Comparison of ENCODE assay signal across 17 cellular contexts in the genomic region with DNA sequence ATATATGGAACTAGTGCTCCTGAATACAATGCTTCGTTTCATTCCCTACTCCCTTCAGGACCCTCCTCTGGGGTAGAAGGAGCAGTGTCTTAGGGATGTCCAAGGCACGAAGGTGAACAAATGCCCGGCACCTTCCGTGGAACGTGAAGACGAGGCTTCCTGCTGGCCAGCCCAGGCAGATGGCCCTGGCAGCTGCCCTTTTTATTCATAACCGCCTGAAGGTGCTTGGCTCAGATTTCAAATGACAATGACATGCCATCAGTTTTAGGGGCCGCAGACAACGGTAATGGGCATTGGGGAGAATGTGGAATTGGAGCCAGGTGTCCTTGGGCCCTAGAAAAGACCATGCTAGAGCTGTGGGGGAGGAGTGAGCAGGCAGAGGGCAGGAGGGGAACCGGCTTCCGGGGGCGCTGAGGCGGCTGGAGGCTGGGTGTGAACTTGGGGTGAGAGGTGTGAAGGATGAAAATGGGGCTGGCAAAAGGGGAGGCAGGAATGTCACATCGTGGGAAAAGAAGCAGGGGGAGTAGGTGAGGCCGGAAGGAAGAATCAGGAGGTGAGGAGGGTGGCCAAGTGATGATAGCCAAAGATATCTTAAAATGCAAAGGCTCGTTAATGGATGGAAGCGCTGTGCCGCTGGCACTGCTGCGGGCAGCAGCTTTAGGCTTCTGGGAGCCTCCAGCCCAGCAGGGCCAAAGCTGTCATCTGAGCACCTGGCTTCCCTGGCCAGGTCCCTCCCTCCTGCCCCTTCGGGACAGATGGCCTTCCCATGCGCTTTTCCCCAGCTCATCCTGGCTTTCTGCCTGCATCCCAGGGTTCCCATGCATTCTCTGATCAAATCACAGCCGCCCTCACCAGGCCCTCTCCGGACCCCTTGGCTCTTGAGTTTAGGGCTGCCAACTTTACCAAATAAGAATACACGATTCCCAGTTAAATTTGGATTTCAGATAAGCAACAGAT.
DNase-seq lines count a peak whose midpoint lies in the region; ATAC-seq and TF ChIP-seq lines count a peak whose summit lies in the region.
"Had no signal": no experiment of that assay in that cellular context is flagged by ENCODE, and none has a peak within 500 bp of the region (broad histone marks: within the 10 kb centered on the region; RNA-seq: fewer than 3 reads in every experiment).

No MANE protein-coding gene starts in this region.

- H3K9ac ChIP-seq in H9 (ENCODE audit: extremely low read depth, insufficient read length, low read length), result no peak overlapping the region
- H3K9ac ChIP-seq: SK-N-SH had no signal

- no peaks in the 10 kb centered on the region for H3K36me3 ChIP-seq in mucosa of descending colon (ENCODE audit: low read depth)

- H3K79me1 ChIP-seq in H9 (ENCODE audit: insufficient read depth, low read depth, low read length, poor library complexity, severe bottlenecking), result no peaks in the 10 kb centered on the region

- WGBS in H9 (ENCODE audit: extremely low coverage, insufficient read length, low lambda C conversion rate), result no CpG with 5 or more reads among the region's 24 CpGs

- H3K14ac ChIP-seq in H9 (ENCODE audit: insufficient read depth, low read length), result no peak overlapping the region

- no peak overlapping the region for H3K4me2 ChIP-seq in H9 (ENCODE audit: insufficient read depth, insufficient read length, low read length)
- H3K4me2 ChIP-seq: SK-N-SH had no signal

- H4K8ac ChIP-seq in H9 (replicated peaks; ENCODE audit: insufficient read length, low read depth, low read length), result no peak overlapping the region

- H2BK20ac ChIP-seq in H9 (ENCODE audit: low read depth, low read length, poor library complexity, severe bottlenecking), result no peak overlapping the region

- H3K36me3 Mint-ChIP-seq in H9 (ENCODE audit: insufficient read depth in 1 of 3, low read depth in 3 of 3), result no peaks in the 10 kb centered on the region
- H3K36me3 Mint-ChIP-seq in glutamatergic neuron (ENCODE audit: unreplicated experiment), result no peaks in the 10 kb centered on the region
- no peaks in the 10 kb centered on the region for H3K36me3 Mint-ChIP-seq in stimulated activated naive B cell treated with anti-CD40 and anti-IgM and Interleukin-4, amounts not matched to agents 10 μg/mL and 1 μg/mL and 100 μg/mL, for 72 hours
- H3K36me3 Mint-ChIP-seq: CD4-positive, CD25-positive, alpha-beta regulatory T cell had no signal

- no peaks in the 10 kb centered on the region for H3K23me2 ChIP-seq in H9 (ENCODE audit: insufficient read length, low read depth, low read length, poor library complexity, severe bottlenecking)

- ATAC-seq in GM21619 (IDR thresholded peaks at IDR 0.05; ENCODE audit: unreplicated experiment) (no peak), mucosa of descending colon (no peak)
- ATAC-seq in stimulated activated naive B cell treated with anti-CD40 and anti-IgM and Interleukin-4, amounts not matched to agents 10 μg/mL and 1 μg/mL and 100 μg/mL, for 72 hours (replicated peaks), result no peak
- ATAC-seq: Panc1, Right ventricle myocardium inferior had no signal

- no peak overlapping the region for H4K5ac ChIP-seq in H9 (ENCODE audit: insufficient read length, low read depth, low read length)

- peaks cover 34 to 36% of the 10 kb centered on the region in 2 experiments for H3K4me1 Mint-ChIP-seq in H9
- peaks cover 40% of the 10 kb centered on the region for H3K4me1 Mint-ChIP-seq in glutamatergic neuron (ENCODE audit: low read depth, unreplicated experiment)
- peaks cover 21 to 25% of the 10 kb centered on the region in 2 donors for H3K4me1 Mint-ChIP-seq in stimulated activated naive B cell treated with anti-CD40 and anti-IgM and Interleukin-4, amounts not matched to agents 10 μg/mL and 1 μg/mL and 100 μg/mL, for 72 hours

- no peak for TF ChIP-seq CTCF in H9 (conservative IDR thresholded peaks at IDR 0.05)
- no peak for TF ChIP-seq CTCF in glutamatergic neuron (IDR thresholded peaks at IDR 0.05; ENCODE audit: partially characterized antibody, unreplicated experiment)
- no peak for TF ChIP-seq CTCF in mucosa of descending colon (IDR thresholded peaks at IDR 0.05)

- peaks cover 4% of the 10 kb centered on the region; the same call in 1 of the 2 replicates for H3K4me1 ChIP-seq in H9 (ENCODE audit: insufficient read depth, low read length)
- H3K4me1 ChIP-seq in mucosa of descending colon (ENCODE audit: low read depth), result peaks cover 6% of the 10 kb centered on the region

- no peaks in the 10 kb centered on the region for H3K9me3 Mint-ChIP-seq in H9
- H3K9me3 Mint-ChIP-seq in glutamatergic neuron (ENCODE audit: unreplicated experiment), result peaks cover 8% of the 10 kb centered on the region
- H3K9me3 Mint-ChIP-seq in stimulated activated naive B cell treated with anti-CD40 and anti-IgM and Interleukin-4, amounts not matched to agents 10 μg/mL and 1 μg/mL and 100 μg/mL, for 72 hours, result no peaks in the 10 kb centered on the region
- H3K9me3 Mint-ChIP-seq: CD4-positive, CD25-positive, alpha-beta regulatory T cell had no signal

- DNase-seq in COLO668 (lab: John Stamatoyannopoulos, UW; ENCODE audit: unreplicated experiment) (peak; percentile 61), H9 (peak; percentile 24), NCI-H69 (lab: John Stamatoyannopoulos, UW) (peak; percentile 10), glutamatergic neuron (no peak), NCI-H748 treated with DMSO at 0.1 percent for 48 hours (lab: John Stamatoyannopoulos, UW) (no peak), mucosa of descending colon (no peak)
- no peak for DNase-seq in stimulated activated naive B cell treated with anti-CD40 and anti-IgM and Interleukin-4, amounts not matched to agents 10 μg/mL and 1 μg/mL and 100 μg/mL, for 72 hours
- DNase-seq: Calu3; CD4-positive, CD25-positive, alpha-beta regulatory T cell; GOT3; KBM-7; NCI-H187; NCI-H526; SK-N-SH had no signal

- intact Hi-C loops in mucosa of descending colon (cut with DNase I, micrococcal nuclease), result no loop called here

- no peak overlapping the region for H3K27ac ChIP-seq in H9 (ENCODE audit: insufficient read length, low read depth, low read length)

- H3K9me3 ChIP-seq in H9 (ENCODE audit: control insufficient read depth, low read depth, low read length) (no peaks in the 10 kb centered on the region), mucosa of descending colon (no peaks in the 10 kb centered on the region)
- H3K9me3 ChIP-seq: SK-N-SH had no signal

- no peak overlapping the region for H3K4me3 Mint-ChIP-seq in H9
- H3K4me3 Mint-ChIP-seq in glutamatergic neuron (ENCODE audit: unreplicated experiment), result peak overlapping the region; percentile 1
- no peak overlapping the region for H3K4me3 Mint-ChIP-seq in stimulated activated naive B cell treated with anti-CD40 and anti-IgM and Interleukin-4, amounts not matched to agents 10 μg/mL and 1 μg/mL and 100 μg/mL, for 72 hours
- H3K4me3 Mint-ChIP-seq: CD4-positive, CD25-positive, alpha-beta regulatory T cell had no signal

- H3K27ac Mint-ChIP-seq in H9 (no peak overlapping the region; a peak in 1 of 7 replicates), glutamatergic neuron (ENCODE audit: unreplicated experiment) (peak overlapping the region; percentile 70)
- no peak overlapping the region for H3K27ac Mint-ChIP-seq in stimulated activated naive B cell treated with anti-CD40 and anti-IgM and Interleukin-4, amounts not matched to agents 10 μg/mL and 1 μg/mL and 100 μg/mL, for 72 hours

- H2AK5ac ChIP-seq in H9 (ENCODE audit: insufficient read length, low read length), result no peak overlapping the region

- H3K27me3 Mint-ChIP-seq in H9 (ENCODE audit: low read depth) (peaks cover 5% of the 10 kb centered on the region), glutamatergic neuron (ENCODE audit: unreplicated experiment) (peaks cover 5% of the 10 kb centered on the region)
- H3K27me3 Mint-ChIP-seq in stimulated activated naive B cell treated with anti-CD40 and anti-IgM and Interleukin-4, amounts not matched to agents 10 μg/mL and 1 μg/mL and 100 μg/mL, for 72 hours, result peaks cover 0 to 3% of the 10 kb centered on the region in 2 donors

- no peak overlapping the region for H3K23ac ChIP-seq in H9 (ENCODE audit: insufficient read length, low read depth, low read length)

- H3K56ac ChIP-seq in H9 (ENCODE audit: insufficient read length, low read depth, low read length), result no peak overlapping the region

- H2BK5ac ChIP-seq in H9 (ENCODE audit: insufficient read length, low read length), result no peak overlapping the region

- no peak overlapping the region for H2BK120ac ChIP-seq in H9 (ENCODE audit: low read depth, low read length, poor library complexity, severe bottlenecking)

- H2AFZ ChIP-seq in H9 (ENCODE audit: low read length), result no peak overlapping the region

- H3K4me3 ChIP-seq in mucosa of descending colon, result no peak overlapping the region

- no peak overlapping the region for H2BK12ac ChIP-seq in H9 (ENCODE audit: insufficient read length, low read depth, low read length)

- peaks cover 2% of the 10 kb centered on the region for H4K20me1 ChIP-seq in H9 (ENCODE audit: control insufficient read depth, insufficient read depth, insufficient read length)

- no peak overlapping the region for H4K91ac ChIP-seq in H9 (ENCODE audit: insufficient read length, low read depth, low read length)

- no peak overlapping the region for H3T11ph ChIP-seq in H9 (ENCODE audit: low read length)

- H3K18ac ChIP-seq in H9 (ENCODE audit: insufficient read length, low read depth, low read length), result no peak overlapping the region

- H3K79me2 ChIP-seq in H9 (ENCODE audit: insufficient read depth, low read length), result no peaks in the 10 kb centered on the region

- no peak overlapping the region for H2BK15ac ChIP-seq in H9 (ENCODE audit: low read depth, low read length)

- H3K27me3 ChIP-seq in H9 (ENCODE audit: insufficient read depth, low read length), result no peaks in the 10 kb centered on the region

- H3K4ac ChIP-seq in H9 (ENCODE audit: low read depth, low read length), result no peak overlapping the region

Comparison
In these comparisons a context has a peak if more than half of its experiments do, and no peak if none do; other contexts are left out.
1. DNase-seq: peak in COLO668 (single experiment), H9 (single experiment) and NCI-H69 (single experiment); none in glutamatergic neuron (single experiment), NCI-H748 treated with DMSO at 0.1 percent for 48 hours (single experiment), stimulated activated naive B cell treated with anti-CD40 and anti-IgM and Interleukin-4, amounts not matched to agents 10 μg/mL and 1 μg/mL and 100 μg/mL, for 72 hours (single experiment) and mucosa of descending colon (0 of 3).